Comparison of ENCODE assay signal across 8 cellular contexts in genomic region chr3:11719406-11720219, GRCh38.
DNase-seq lines count a peak whose midpoint lies in the region; ATAC-seq lines count a peak whose summit lies in the region.

No MANE protein-coding gene starts in this region.

- peaks cover 11 to 16% of the 10 kb centered on the region in 2 donors for H3K27me3 Mint-ChIP-seq in natural killer cell treated with Interleukin-12 subunit alpha and Interleukin-12 subunit beta and Interleukin-15 and Interleukin-18, amount 100 ng/mL, for 72 hours

- H3K27ac Mint-ChIP-seq in natural killer cell treated with Interleukin-12 subunit alpha and Interleukin-12 subunit beta and Interleukin-15 and Interleukin-18, amount 100 ng/mL, for 72 hours = no peak overlapping the region

- H3K4me1 ChIP-seq in BLaER1 treated with 17β-estradiol and CSF1 and Interleukin-3, amounts not matched to agents 10 nM and 100 nM = peaks cover 8 to 38% (median 22%) of the 10 kb centered on the region in 10 experiments; a peak in 19 of 20 replicates

- no peaks in the 10 kb centered on the region for H3K9me3 Mint-ChIP-seq in natural killer cell treated with Interleukin-12 subunit alpha and Interleukin-12 subunit beta and Interleukin-15 and Interleukin-18, amount 100 ng/mL, for 72 hours

- peak overlapping the region; percentile 18 to 66 (median 49); a peak in 17 of 22 replicates for H3K27ac ChIP-seq in BLaER1 treated with 17β-estradiol and CSF1 and Interleukin-3, amounts not matched to agents 10 nM and 100 nM

- peak; percentile 56 for DNase-seq in OCI-M1 (lab: John Stamatoyannopoulos, UW)
- DNase-seq in activated effector memory CD4-positive, alpha-beta T cell treated with Interleukin-2 at 50 U/mL for 16 hours = peak; percentile 71
- peak; percentile 49 for DNase-seq in fibroblast of peridontal ligament (ENCODE audit: extremely low read depth)
- no peak for DNase-seq in natural killer cell treated with Interleukin-12 subunit alpha and Interleukin-12 subunit beta and Interleukin-15 and Interleukin-18, amount 100 ng/mL, for 72 hours (ENCODE audit: low spot score)
- DNase-seq in stimulated activated naive CD4-positive, alpha-beta T cell treated with Interleukin-2 at 50 U/mL for 16 hours (lab: John Stamatoyannopoulos, UW) = peak; percentile 74

- H3K9me3 ChIP-seq in BLaER1 treated with 17β-estradiol and CSF1 and Interleukin-3, amounts not matched to agents 10 nM and 100 nM (replicated peaks in 1 of 11) = no peaks in the 10 kb centered on the region

- peak overlapping the region; percentile 72 to 88 (median 80) for H3K4me3 ChIP-seq in BLaER1 treated with 17β-estradiol and CSF1 and Interleukin-3, amounts not matched to agents 10 nM and 100 nM

- peaks cover 50 to 72% (median 68%) of the 10 kb centered on the region in 11 experiments for H3K27me3 ChIP-seq in BLaER1 treated with 17β-estradiol and CSF1 and Interleukin-3, amounts not matched to agents 10 nM and 100 nM

- peak overlapping the region; percentile 63 to 81 (median 75) for H3K9ac ChIP-seq in BLaER1 treated with 17β-estradiol and CSF1 and Interleukin-3, amounts not matched to agents 10 nM and 100 nM

- ATAC-seq in GM19328 (IDR thresholded peaks at IDR 0.05; ENCODE audit: unreplicated experiment) (peak; percentile 58), HG03457 (IDR thresholded peaks at IDR 0.05; ENCODE audit: unreplicated experiment) (peak; percentile 72)
- ATAC-seq in natural killer cell treated with Interleukin-12 subunit alpha and Interleukin-12 subunit beta and Interleukin-15 and Interleukin-18, amount 100 ng/mL, for 72 hours = peak; percentile 73 to 80

- peak overlapping the region; percentile 84 to 100 (median 99) for H3K4me2 ChIP-seq in BLaER1 treated with 17β-estradiol and CSF1 and Interleukin-3, amounts not matched to agents 10 nM and 100 nM

- H3K36me3 Mint-ChIP-seq in natural killer cell treated with Interleukin-12 subunit alpha and Interleukin-12 subunit beta and Interleukin-15 and Interleukin-18, amount 100 ng/mL, for 72 hours = no peaks in the 10 kb centered on the region

- H3K4me3 Mint-ChIP-seq in natural killer cell treated with Interleukin-12 subunit alpha and Interleukin-12 subunit beta and Interleukin-15 and Interleukin-18, amount 100 ng/mL, for 72 hours = peak overlapping the region; percentile 25

- no peaks in the 10 kb centered on the region for H3K36me3 ChIP-seq in BLaER1 treated with 17β-estradiol and CSF1 and Interleukin-3, amounts not matched to agents 10 nM and 100 nM

- peaks cover 0 to 33% (median 0%) of the 10 kb centered on the region in 11 experiments; a peak in 8 of 22 replicates for H4K20me1 ChIP-seq in BLaER1 treated with 17β-estradiol and CSF1 and Interleukin-3, amounts not matched to agents 10 nM and 100 nM

- peaks cover 12 to 18% of the 10 kb centered on the region in 2 donors for H3K4me1 Mint-ChIP-seq in natural killer cell treated with Interleukin-12 subunit alpha and Interleukin-12 subunit beta and Interleukin-15 and Interleukin-18, amount 100 ng/mL, for 72 hours (ENCODE audit: low read depth in 2 of 2)
